In genomic region chr5:107544476-107544875, GRCh38 we compare ENCODE assay signal across 26 cellular contexts.
"Had no signal": no experiment of that assay in that cellular context is flagged by ENCODE, and none has a peak within 500 bp of the region (broad histone marks: within the 10 kb centered on the region; RNA-seq: fewer than 3 reads in every experiment).

No MANE protein-coding gene starts in this region.

- H3K4me1 Mint-ChIP-seq: activated naive CD8-positive, alpha-beta T cell treated with anti-CD3 and anti-CD28 coated beads, Interleukin-2, amount 10 ng/mL, durations not matched to agents 7 days and 5 days; memory B cell had no signal

- ATAC-seq: activated CD4-positive, CD25-positive, alpha-beta regulatory T cell treated with anti-CD3 and anti-CD28 coated beads, Interleukin-2, amount 50 U/mL, for 24 hours; esophagus mucosa; heart right ventricle had no signal

- DNase-seq: activated CD4-positive, alpha-beta T cell treated with anti-CD3 and anti-CD28 coated beads for 48 hours; activated CD4-positive, alpha-beta T cell treated with anti-CD3 and anti-CD28 coated beads, Interleukin-2, amount 50 U/mL, for 48 hours; activated CD8-positive, alpha-beta memory T cell treated with anti-CD3 and anti-CD28 coated beads, Interleukin-2, amount 50 U/mL, for 4 hours; activated effector memory CD4-positive, alpha-beta T cell treated with anti-CD3 and anti-CD28 coated beads, Interleukin-2, amount 50 U/mL, for 16 hours; activated naive CD4-positive, alpha-beta T cell treated with anti-CD3 and anti-CD28 coated beads for 36 hours; activated naive CD8-positive, alpha-beta T cell treated with anti-CD3 and anti-CD28 coated beads, Interleukin-2, amount 10 ng/mL, durations not matched to agents 7 days and 5 days; activated T-cell treated with anti-CD3 and anti-CD28 coated beads, Interleukin-2, amount 50 U/mL, for 1 hour; brain microvascular endothelial cell; caudate nucleus; endodermal cell; foreskin melanocyte; heart right ventricle; left ventricle myocardium inferior; midbrain; natural killer cell; right cardiac atrium; spleen; stimulated activated naive CD4-positive, alpha-beta T cell treated with Interleukin-2 at 50 U/mL for 16 hours; testis; trophoblast cell had no signal

- H3K27me3 ChIP-seq: brain microvascular endothelial cell, heart right ventricle, spleen, testis, vagina had no signal

- H3K9me3 Mint-ChIP-seq: activated naive CD4-positive, alpha-beta T cell treated with anti-CD3 and anti-CD28 coated beads for 36 hours; activated naive CD8-positive, alpha-beta T cell treated with anti-CD3 and anti-CD28 coated beads, Interleukin-2, amount 10 ng/mL, durations not matched to agents 7 days and 5 days; activated T-helper 1 cell treated with anti-CD3 and anti-CD28 coated beads, Interleukin-12 subunit alpha, Interleukin-12 subunit beta, Interleukin-2, Interleukin-4 antibody, amounts not matched to agents 30 ng/mL and 10 ng/mL and 1 ng/mL, durations not matched to agents 14 hours and 24 hours and 36 hours; endodermal cell; memory B cell; natural killer cell had no signal

- H3K9me3 ChIP-seq: heart right ventricle, left ventricle myocardium inferior, spleen, testis, vagina had no signal

- H3K4me3 Mint-ChIP-seq: activated naive CD4-positive, alpha-beta T cell treated with anti-CD3 and anti-CD28 coated beads for 36 hours; activated naive CD8-positive, alpha-beta T cell treated with anti-CD3 and anti-CD28 coated beads, Interleukin-2, amount 10 ng/mL, durations not matched to agents 7 days and 5 days; activated T-helper 1 cell treated with anti-CD3 and anti-CD28 coated beads, Interleukin-12 subunit alpha, Interleukin-12 subunit beta, Interleukin-2, Interleukin-4 antibody, amounts not matched to agents 30 ng/mL and 10 ng/mL and 1 ng/mL, durations not matched to agents 14 hours and 24 hours and 36 hours; endodermal cell; memory B cell; natural killer cell had no signal

- H3K36me3 Mint-ChIP-seq: activated naive CD8-positive, alpha-beta T cell treated with anti-CD3 and anti-CD28 coated beads, Interleukin-2, amount 10 ng/mL, durations not matched to agents 7 days and 5 days; memory B cell; natural killer cell had no signal

- H3K36me3 ChIP-seq: brain microvascular endothelial cell, heart right ventricle, left ventricle myocardium inferior, spleen, vagina had no signal

- H3K27ac Mint-ChIP-seq: activated naive CD4-positive, alpha-beta T cell treated with anti-CD3 and anti-CD28 coated beads for 36 hours; activated naive CD8-positive, alpha-beta T cell treated with anti-CD3 and anti-CD28 coated beads, Interleukin-2, amount 10 ng/mL, durations not matched to agents 7 days and 5 days; activated T-helper 1 cell treated with anti-CD3 and anti-CD28 coated beads, Interleukin-12 subunit alpha, Interleukin-12 subunit beta, Interleukin-2, Interleukin-4 antibody, amounts not matched to agents 30 ng/mL and 10 ng/mL and 1 ng/mL, durations not matched to agents 14 hours and 24 hours and 36 hours; endodermal cell; memory B cell had no signal

- H3K27ac ChIP-seq: brain microvascular endothelial cell, spleen, testis, vagina, VCaP had no signal

- H3K4me3 ChIP-seq: heart right ventricle, left ventricle myocardium inferior, spleen, testis, vagina had no signal
